In genomic region chr1:156126043-156126700, GRCh38 we compare ENCODE assay signal across 1 cellular context.
TF ChIP-seq lines count a peak whose summit lies in the region.

No MANE protein-coding gene starts in this region.

TF ChIP-seq in K562, 482 proteins besides CTCF, POLR2A, EP300 and RAD21 (continued from another document):
- peak; percentile 83 for TF ChIP-seq ATF3 (IDR thresholded peaks at IDR 0.05)
- TF ChIP-seq ATF3 (CRISPR knock-in tag; conservative IDR thresholded peaks at IDR 0.05) = peak; percentile 90
- TF ChIP-seq SREBF2 (CRISPR knock-in tag; IDR thresholded peaks at IDR 0.05) = no peak
- no peak for TF ChIP-seq GATAD2A (IDR thresholded peaks at IDR 0.05)
- no peak for TF ChIP-seq MXD1 (CRISPR knock-in tag; IDR thresholded peaks at IDR 0.05; ENCODE audit: borderline replicate concordance, poor library complexity, severe bottlenecking)
- TF ChIP-seq HNRNPLL (IDR thresholded peaks at IDR 0.05; ENCODE audit: low read depth, low read length, poor library complexity, severe bottlenecking) = no peak
- 0 out of 2 replicates have a peak, but pooled peaks have one; percentile 13 for TF ChIP-seq SP1 (CRISPR knock-in tag; IDR thresholded peaks at IDR 0.05)
- no peak for TF ChIP-seq HDAC2 (IDR thresholded peaks at IDR 0.05)
- no peak for TF ChIP-seq ELK1 (CRISPR knock-in tag; IDR thresholded peaks at IDR 0.05)
- TF ChIP-seq CTCFL (IDR thresholded peaks at IDR 0.05; ENCODE audit: borderline replicate concordance, insufficient read depth, low read depth, low read length, poor library complexity, severe bottlenecking) = peak; percentile 96
- TF ChIP-seq CBX8 (IDR thresholded peaks at IDR 0.05; ENCODE audit: borderline replicate concordance, extremely low read depth, low read depth, low read length, poor library complexity, severe bottlenecking) = no peak
